10 cellular contexts compared by ENCODE assay signal in genomic region chr7:55438765-55439525, GRCh38.
DNase-seq lines count a peak whose midpoint lies in the region; ATAC-seq and TF ChIP-seq lines count a peak whose summit lies in the region.
"Had no signal": no experiment of that assay in that cellular context is flagged by ENCODE, and none has a peak within 500 bp of the region (broad histone marks: within the 10 kb centered on the region; RNA-seq: fewer than 3 reads in every experiment).

No MANE protein-coding gene starts in this region.

- H2BK120ac ChIP-seq in mesendoderm (ENCODE audit: low read depth, low read length): no peak overlapping the region

- no peak overlapping the region for H2AK5ac ChIP-seq in mesendoderm (ENCODE audit: low read length)

- no peaks in the 10 kb centered on the region for H3K36me3 ChIP-seq in psoas muscle (ENCODE audit: insufficient read depth in 1 of 2, low read depth in 1 of 2)
- no peaks in the 10 kb centered on the region for H3K36me3 ChIP-seq in mesendoderm (ENCODE audit: control insufficient read depth, insufficient read depth, low read length)

- H3K27ac ChIP-seq in psoas muscle: peak overlapping the region; percentile 58
- no peak overlapping the region for H3K27ac ChIP-seq in mesendoderm (ENCODE audit: low read depth, low read length)
- H3K27ac ChIP-seq: A549 had no signal

- no peak for TF ChIP-seq CTCF in psoas muscle (IDR thresholded peaks at IDR 0.05)

- no peaks in the 10 kb centered on the region for H3K79me1 ChIP-seq in mesendoderm (ENCODE audit: low read length)

- H3K36me3 Mint-ChIP-seq in effector memory CD8-positive, alpha-beta T cell (ENCODE audit: insufficient read depth): peaks cover 10% of the 10 kb centered on the region

- no peaks in the 10 kb centered on the region for H3K79me2 ChIP-seq in mesendoderm (ENCODE audit: control insufficient read depth, insufficient read depth, low read length)

- no peak overlapping the region for H2BK15ac ChIP-seq in mesendoderm (replicated peaks; ENCODE audit: low read depth)

- no peak overlapping the region for H3K4me3 ChIP-seq in psoas muscle
- no peak overlapping the region for H3K4me3 ChIP-seq in mesendoderm (ENCODE audit: low read length)
- H3K4me3 ChIP-seq: A549 had no signal

- H3K27me3 ChIP-seq in psoas muscle (ENCODE audit: insufficient read depth in 3 of 3, low read length in 2 of 3) (no peaks in the 10 kb centered on the region), mesendoderm (ENCODE audit: insufficient read depth, low read length, poor library complexity) (no peaks in the 10 kb centered on the region)

- no peak for ATAC-seq in effector memory CD8-positive, alpha-beta T cell (replicated peaks)
- peak; percentile 82 to 90 (median 88) for ATAC-seq in psoas muscle

- H3K23ac ChIP-seq in mesendoderm (ENCODE audit: low read length): no peak overlapping the region

- H3K4me1 Mint-ChIP-seq in effector memory CD8-positive, alpha-beta T cell (ENCODE audit: low read depth in 2 of 2): peaks cover 6 to 19% of the 10 kb centered on the region in 2 donors

- H3K4me2 ChIP-seq in mesendoderm (ENCODE audit: low read length): no peak overlapping the region
- H3K4me2 ChIP-seq: A549 had no signal

- DNase-seq in NCI-H2171 treated with DMSO at 0.1 percent for 48 hours (lab: John Stamatoyannopoulos, UW) (peak; percentile 29), NCI-H2171 (lab: John Stamatoyannopoulos, UW) (no peak), NCI-H510A treated with DMSO at 0.1 percent for 48 hours (lab: John Stamatoyannopoulos, UW) (peak; percentile 93), psoas muscle (peak; percentile 75 to 81), mesendoderm (no peak), ureter (ENCODE audit: low spot score) (no peak)
- no peak for DNase-seq in effector memory CD8-positive, alpha-beta T cell
- no peak for DNase-seq in activated CD4-positive, CD25-positive, alpha-beta regulatory T cell (lab: John Stamatoyannopoulos, UW)
- DNase-seq: GOT3 had no signal

- no peak overlapping the region for H2BK5ac ChIP-seq in mesendoderm (ENCODE audit: low read length)

- no peak overlapping the region for H3K18ac ChIP-seq in mesendoderm (ENCODE audit: low read length)

- WGBS in psoas muscle, 3 donors: 28 to 34% (median 30%) methylated on average over 19 of the region's 19 CpGs
- no CpG with 5 or more reads among the region's 19 CpGs for WGBS in mesendoderm (ENCODE audit: extremely low coverage, insufficient coverage, low lambda C conversion rate)

- no peaks in the 10 kb centered on the region for H3K9me3 Mint-ChIP-seq in effector memory CD8-positive, alpha-beta T cell

- intact Hi-C loops in psoas muscle (cut with DNase I): loop anchor here (10.0 kb wide), 2 partner anchors 156 to 636 kb away; no protein-coding TSS in a partner anchor

- H3K27ac Mint-ChIP-seq in effector memory CD8-positive, alpha-beta T cell: peak overlapping the region; percentile 23 to 50

- H3K4ac ChIP-seq in mesendoderm (ENCODE audit: low read depth, low read length): no peak overlapping the region

- H3K9me3 ChIP-seq in psoas muscle: no peaks in the 10 kb centered on the region
- H3K9me3 ChIP-seq: A549 had no signal

- H4K5ac ChIP-seq in mesendoderm (ENCODE audit: low read length): no peak overlapping the region

- H3K4me1 ChIP-seq in psoas muscle (peaks cover 29% of the 10 kb centered on the region), mesendoderm (ENCODE audit: control insufficient read depth, low read depth, low read length) (no peaks in the 10 kb centered on the region)
- H3K4me1 ChIP-seq: A549 had no signal

- no peak overlapping the region for H3K4me3 Mint-ChIP-seq in effector memory CD8-positive, alpha-beta T cell

- no peak overlapping the region for H3K9ac ChIP-seq in mesendoderm (ENCODE audit: low read length)

- H3K27me3 Mint-ChIP-seq in effector memory CD8-positive, alpha-beta T cell: no peaks in the 10 kb centered on the region

- H4K8ac ChIP-seq in mesendoderm (ENCODE audit: low read depth, low read length): no peak overlapping the region

- no peak overlapping the region for H3K56ac ChIP-seq in mesendoderm (ENCODE audit: low read length)

Comparison
In these comparisons a context has a peak if more than half of its experiments do, and no peak if none do; other contexts are left out.
1. DNase-seq: peak in NCI-H2171 treated with DMSO at 0.1 percent for 48 hours (single experiment), NCI-H510A treated with DMSO at 0.1 percent for 48 hours (single experiment) and psoas muscle (2 of 2); none in NCI-H2171 (single experiment), effector memory CD8-positive, alpha-beta T cell (0 of 3), activated CD4-positive, CD25-positive, alpha-beta regulatory T cell (0 of 4), mesendoderm (single experiment) and ureter (single experiment).